8 cellular contexts compared by ENCODE assay signal in genomic region chr2:37318401-37318800, GRCh38. TPM values are rescaled to one million over a fixed set of nuclear protein-coding genes. Genes with fewer than 3 reads are reported as not detected.
A peak's percentile ranks its signal among the peaks of the same experiment; 100 is the strongest.
DNase-seq lines count a peak whose midpoint lies in the region; ATAC-seq, FAIRE-seq and TF ChIP-seq lines count a peak whose summit lies in the region.

No MANE protein-coding gene starts in this region.

- no peak for FAIRE-seq in HTR-8/SVneo (lab: Jason Lieb, UNC)

- H3K4me1 ChIP-seq in osteoblast (ENCODE audit: insufficient read depth, low read length) (peaks cover 19% of the 10 kb centered on the region), stomach (peaks cover 16 to 92% (median 54%) of the 10 kb centered on the region in 4 donors)

- peaks cover 95% of the 10 kb centered on the region for H3K79me2 ChIP-seq in osteoblast (ENCODE audit: insufficient read depth, low read length)

- TF ChIP-seq EP300 in stomach (IDR thresholded peaks at IDR 0.05): no peak

- no peak overlapping the region for H2AFZ ChIP-seq in osteoblast (ENCODE audit: low read length)

- H3K27me3 ChIP-seq in osteoblast (ENCODE audit: insufficient read depth, low read length): no peaks in the 10 kb centered on the region
- no peaks in the 10 kb centered on the region for H3K27me3 ChIP-seq in stomach

- H3K27ac ChIP-seq in osteoblast (ENCODE audit: low read depth, low read length) (no peak overlapping the region), stomach (no peak overlapping the region)

- peak; percentile 15 for DNase-seq in SKM-1 (lab: John Stamatoyannopoulos, UW; ENCODE audit: unreplicated experiment)
- DNase-seq in osteoblast (ENCODE audit: insufficient read length, low spot score, missing footprints): no peak
- no peak for DNase-seq in HPDE6-E6E7 (ENCODE audit: extremely low spot score)
- no peak for DNase-seq in RKO (ENCODE audit: low spot score)
- no peak for DNase-seq in stomach
- no peak for DNase-seq in HTR-8/SVneo (ENCODE audit: insufficient read length, low spot score)

- H3K9me3 ChIP-seq in osteoblast (ENCODE audit: low read depth, low read length): no peaks in the 10 kb centered on the region
- no peaks in the 10 kb centered on the region for H3K9me3 ChIP-seq in stomach

- TF ChIP-seq CTCF in osteoblast (IDR thresholded peaks at IDR 0.05; ENCODE audit: extremely low read depth, low read depth, low read length): no peak
- TF ChIP-seq CTCF in stomach (IDR thresholded peaks at IDR 0.05): no peak

- WGBS in stomach, 5 donors: 72 to 86% (median 78%) methylated on average over 5 of the region's 5 CpGs

- intact Hi-C loops in stomach (cut with DNase I; ENCODE audit: low total_unique reads): no loop called here

- H4K20me1 ChIP-seq in osteoblast (ENCODE audit: insufficient read depth, low read length): peaks cover 40% of the 10 kb centered on the region

- TF ChIP-seq POLR2A in stomach (IDR thresholded peaks at IDR 0.05): no peak

- H3K36me3 ChIP-seq in osteoblast (ENCODE audit: insufficient read depth, low read length): peaks cover 11% of the 10 kb centered on the region
- H3K36me3 ChIP-seq in stomach: peaks cover 0 to 13% (median 0%) of the 10 kb centered on the region in 4 donors

- ATAC-seq in GM18870 (IDR thresholded peaks at IDR 0.05; ENCODE audit: unreplicated experiment) (peak; percentile 79), HG02678 (IDR thresholded peaks at IDR 0.05; ENCODE audit: unreplicated experiment) (peak; percentile 90)

- H3K4me2 ChIP-seq in osteoblast (ENCODE audit: insufficient read depth, low read length): peak overlapping the region; percentile 32

- H3K4me3 ChIP-seq in osteoblast (ENCODE audit: insufficient read depth, low read length) (no peak overlapping the region), stomach (no peak overlapping the region)

RNA-seq across cellular contexts. Expression of gene PRKD3, which starts 6.2 kb away (rescaled TPM):
- total RNA-seq in osteoblast (62.5 and 68.0 TPM in 2 replicates), stomach (10 to 100 TPM in 4 of 5 donors, 1 to 10 TPM in 1; 7.0 to 86.5 (median 15.2) TPM)
- polyA plus RNA-seq in stomach: 10 to 100 TPM in 1 of 3 donors, 1 to 10 TPM in 2; 4.2 to 14.7 (median 9.5) TPM

RNA-seq across cellular contexts. Expression of gene QPCT, which starts 26.0 kb away (rescaled TPM):
- total RNA-seq in osteoblast (25.0 and 25.7 TPM in 2 replicates), stomach (10 to 100 TPM in 2 of 5 donors, 1 to 10 TPM in 2, not detected in 1; 1.3 to 26.6 (median 8.6) TPM)
- polyA plus RNA-seq in stomach: 1 to 10 TPM; 1.6 to 4.4 (median 3.7) TPM
